24 cellular contexts compared by ENCODE assay signal in the genomic region with DNA sequence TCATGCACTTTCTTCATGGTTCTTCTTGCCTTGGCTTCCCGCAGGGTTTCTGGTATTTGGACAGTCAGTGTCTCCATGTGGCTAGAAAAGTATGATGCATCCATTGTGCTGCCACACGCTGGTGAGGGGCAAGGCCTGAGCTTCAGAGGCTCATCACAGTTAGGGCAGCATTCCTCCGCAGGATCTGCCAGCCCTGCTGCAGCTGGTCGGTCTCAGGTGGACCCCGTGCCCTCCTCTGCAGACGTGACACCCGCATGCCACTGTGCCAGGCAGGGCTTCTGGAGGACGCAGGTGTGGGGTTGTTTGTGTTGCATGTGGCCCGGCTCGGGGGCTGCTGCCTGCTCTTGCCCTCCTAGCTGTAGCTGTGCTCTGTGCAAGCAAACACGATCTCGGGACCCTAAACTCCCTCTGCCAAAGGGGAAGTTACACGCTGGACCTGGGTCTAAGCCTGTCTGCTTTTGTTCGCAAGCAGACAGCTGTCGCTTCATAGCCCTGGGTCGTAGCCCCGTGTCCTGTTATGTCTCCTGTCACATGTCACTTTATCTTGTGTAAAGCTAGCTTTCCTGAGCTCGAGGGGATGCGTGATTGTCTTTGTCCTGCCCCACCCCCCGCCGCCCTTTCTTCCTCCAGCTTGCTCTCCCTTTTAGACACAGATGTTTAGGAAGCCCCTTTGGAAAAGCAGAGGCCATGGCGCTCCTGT. TPM values are rescaled to one million over a fixed set of nuclear protein-coding genes. Genes with fewer than 3 reads are reported as not detected.
A peak's percentile ranks its signal among the peaks of the same experiment; 100 is the strongest.
DNase-seq lines count a peak whose midpoint lies in the region; ATAC-seq and TF ChIP-seq lines count a peak whose summit lies in the region.
"Had no signal": no experiment of that assay in that cellular context is flagged by ENCODE, and none has a peak within 500 bp of the region (broad histone marks: within the 10 kb centered on the region; RNA-seq: fewer than 3 reads in every experiment).

No MANE protein-coding gene starts in this region.

- POLR2A ChIA-PET in WTC11 (lab: Charles Lee) = no interaction called here

- ATAC-seq in GM23338 (no peak), esophagus mucosa (peak; percentile 26), HG03139 (IDR thresholded peaks at IDR 0.05; ENCODE audit: unreplicated experiment) (no peak), WTC11 (no peak)
- ATAC-seq: activated CD4-positive, alpha-beta T cell treated with anti-CD3 and anti-CD28 coated beads for 36 hours; activated T-cell treated with anti-CD3 and anti-CD28 coated beads, Interleukin-2, amount 50 U/mL, for 72 hours; CD8-positive, alpha-beta T cell; GM12878; left colon; mucosa of descending colon had no signal

- H3K9me3 Mint-ChIP-seq in GM23338 (no peaks in the 10 kb centered on the region), WTC11 (no peaks in the 10 kb centered on the region)
- H3K9me3 Mint-ChIP-seq: activated naive CD4-positive, alpha-beta T cell treated with anti-CD3 and anti-CD28 coated beads, Interleukin-2, amount 10 ng/mL, durations not matched to agents 7 days and 5 days; activated T-cell treated with anti-CD3 and anti-CD28 coated beads, Interleukin-2, amount 50 U/mL, for 72 hours; CD8-positive, alpha-beta T cell; dendritic cell treated with granulocyte-macrophage colony-stimulating factor and Interleukin-4, amounts not matched to agents 40 ng/mL and 50 ng/mL, for 4 days; stimulated activated naive CD8-positive, alpha-beta T cell treated with anti-CD3 and anti-CD28 coated beads, Interleukin-15, Interleukin-2, amounts not matched to agents 100 ng/mL and 50 ng/mL, for 24 hours had no signal

- TF ChIP-seq CTCF in GM23338 (conservative IDR thresholded peaks at IDR 0.05; ENCODE audit: low read depth in 2 of 2) (0 out of 4 replicates have a peak, but pooled peaks of 1 of the 2 experiments have one; percentile 1), WTC11 (IDR thresholded peaks at IDR 0.05) (no peak)

- no peak overlapping the region for H3K27ac ChIP-seq in GM23338 (ENCODE audit: low read depth)
- H3K27ac ChIP-seq: neutrophil, tibial artery had no signal

- no peaks in the 10 kb centered on the region for H3K79me2 ChIP-seq in GM23338 (replicated peaks; ENCODE audit: insufficient read depth)

- CTCF ChIA-PET in WTC11 (lab: Charles Lee) = no interaction called here

- no peak overlapping the region for H3K4me2 ChIP-seq in GM23338

- H3K4me3 Mint-ChIP-seq in GM23338 (no peak overlapping the region), WTC11 (no peak overlapping the region)
- H3K4me3 Mint-ChIP-seq: activated CD4-positive, alpha-beta T cell treated with anti-CD3 and anti-CD28 coated beads for 36 hours; activated naive CD4-positive, alpha-beta T cell treated with anti-CD3 and anti-CD28 coated beads, Interleukin-2, amount 10 ng/mL, durations not matched to agents 7 days and 5 days; CD8-positive, alpha-beta T cell; dendritic cell treated with granulocyte-macrophage colony-stimulating factor and Interleukin-4, amounts not matched to agents 40 ng/mL and 50 ng/mL, for 4 days; stimulated activated naive CD8-positive, alpha-beta T cell treated with anti-CD3 and anti-CD28 coated beads, Interleukin-15, Interleukin-2, amounts not matched to agents 100 ng/mL and 50 ng/mL, for 24 hours had no signal

- peak overlapping the region; percentile 90 for H2AFZ ChIP-seq in GM23338
- peak overlapping the region; percentile 52 for H2AFZ ChIP-seq in neuron (ENCODE audit: low read depth, low read length)

- H3K36me3 ChIP-seq in GM23338 (ENCODE audit: insufficient read depth) (no peaks in the 10 kb centered on the region), neuron (ENCODE audit: insufficient read depth, low read length) (no peaks in the 10 kb centered on the region)
- H3K36me3 ChIP-seq: neutrophil had no signal

- H3K27ac Mint-ChIP-seq in GM23338 (no peak overlapping the region), WTC11 (no peak overlapping the region)
- H3K27ac Mint-ChIP-seq: activated CD4-positive, alpha-beta T cell treated with anti-CD3 and anti-CD28 coated beads for 36 hours; activated naive CD4-positive, alpha-beta T cell treated with anti-CD3 and anti-CD28 coated beads, Interleukin-2, amount 10 ng/mL, durations not matched to agents 7 days and 5 days; activated T-cell treated with anti-CD3 and anti-CD28 coated beads, Interleukin-2, amount 50 U/mL, for 72 hours; CD8-positive, alpha-beta T cell; dendritic cell treated with granulocyte-macrophage colony-stimulating factor and Interleukin-4, amounts not matched to agents 40 ng/mL and 50 ng/mL, for 4 days; stimulated activated naive CD8-positive, alpha-beta T cell treated with anti-CD3 and anti-CD28 coated beads, Interleukin-15, Interleukin-2, amounts not matched to agents 100 ng/mL and 50 ng/mL, for 24 hours had no signal

- H3K4me1 Mint-ChIP-seq in GM23338 (peaks cover 34% of the 10 kb centered on the region), WTC11 (peaks cover 39% of the 10 kb centered on the region)

- no peaks in the 10 kb centered on the region for H3K9me3 ChIP-seq in neuron (ENCODE audit: low read length)
- H3K9me3 ChIP-seq: mucosa of descending colon, neutrophil, tibial artery had no signal

- H3K9me2 ChIP-seq in GM23338 (ENCODE audit: insufficient read depth) = no peaks in the 10 kb centered on the region

- DNase-seq in GM23338 (ENCODE audit: low spot score) = no peak
- peak; percentile 30 for DNase-seq in OCI-M1 (lab: John Stamatoyannopoulos, UW)
- DNase-seq in NOMO-1 treated with dmso at 0.1 percent for 144 hours (lab: John Stamatoyannopoulos, UW; ENCODE audit: unreplicated experiment) = no peak
- DNase-seq in activated CD4-positive, alpha-beta T cell treated with anti-CD3 and anti-CD28 coated beads, Interleukin-2, amount 50 U/mL, for 4 hours = no peak
- no peak for DNase-seq in WTC11 (ENCODE audit: low spot score)
- DNase-seq: activated CD4-positive, alpha-beta T cell treated with anti-CD3 and anti-CD28 coated beads for 36 hours; activated naive CD4-positive, alpha-beta T cell treated with anti-CD3 and anti-CD28 coated beads, Interleukin-2, amount 10 ng/mL, durations not matched to agents 7 days and 5 days; activated T-cell treated with anti-CD3 and anti-CD28 coated beads, Interleukin-2, amount 50 U/mL, for 72 hours; amygdala; CD8-positive, alpha-beta T cell; left colon; mucosa of descending colon; NCI-H2171 treated with DMSO at 0.1 percent for 48 hours; NCI-H526 treated with DMSO at 0.1 percent for 48 hours; tibial artery had no signal

- no peaks in the 10 kb centered on the region for H4K20me1 ChIP-seq in GM23338 (replicated peaks; ENCODE audit: insufficient read depth)

- H3K4me1 ChIP-seq in GM23338 (ENCODE audit: insufficient read depth) (peaks cover 15% of the 10 kb centered on the region; the same call in 1 of the 2 replicates), neuron (ENCODE audit: insufficient read depth, low read length) (peaks cover 15% of the 10 kb centered on the region)
- H3K4me1 ChIP-seq: tibial artery had no signal

- H3K27me3 ChIP-seq in GM23338 (ENCODE audit: insufficient read depth) (no peaks in the 10 kb centered on the region), neuron (ENCODE audit: insufficient read depth, low read length) (no peaks in the 10 kb centered on the region)
- H3K27me3 ChIP-seq: tibial artery had no signal

- no peak overlapping the region for H3K4me3 ChIP-seq in GM23338
- peak overlapping the region; percentile 3 for H3K4me3 ChIP-seq in neuron (ENCODE audit: low read length)
- H3K4me3 ChIP-seq: GM12878, mucosa of descending colon, tibial artery had no signal

- H3F3A ChIP-seq in GM23338 (replicated peaks; ENCODE audit: low read depth) = no peaks in the 10 kb centered on the region

- peaks cover 7% of the 10 kb centered on the region for H3K27me3 Mint-ChIP-seq in GM23338 (ENCODE audit: insufficient read depth, low read depth, poor library complexity)
- H3K27me3 Mint-ChIP-seq in WTC11 (ENCODE audit: low read depth) = no peaks in the 10 kb centered on the region

- H3K36me3 Mint-ChIP-seq in GM23338 (ENCODE audit: low read depth) (no peaks in the 10 kb centered on the region), WTC11 (no peaks in the 10 kb centered on the region)
- H3K36me3 Mint-ChIP-seq: activated naive CD4-positive, alpha-beta T cell treated with anti-CD3 and anti-CD28 coated beads, Interleukin-2, amount 10 ng/mL, durations not matched to agents 7 days and 5 days; CD8-positive, alpha-beta T cell had no signal

TF ChIP-seq in GM23338, 12 proteins besides CTCF, POLR2A, EP300 and RAD21 (continues in another document):
- TF ChIP-seq ZNF114 (CRISPR knock-in tag; IDR thresholded peaks at IDR 0.05) = no peak
- TF ChIP-seq POLR2AphosphoS5 (IDR thresholded peaks at IDR 0.05; ENCODE audit: low read depth) = no peak
- TF ChIP-seq CREB1 (CRISPR knock-in tag; IDR thresholded peaks at IDR 0.05; ENCODE audit: low read depth) = no peak
- TF ChIP-seq, protein P1, sequence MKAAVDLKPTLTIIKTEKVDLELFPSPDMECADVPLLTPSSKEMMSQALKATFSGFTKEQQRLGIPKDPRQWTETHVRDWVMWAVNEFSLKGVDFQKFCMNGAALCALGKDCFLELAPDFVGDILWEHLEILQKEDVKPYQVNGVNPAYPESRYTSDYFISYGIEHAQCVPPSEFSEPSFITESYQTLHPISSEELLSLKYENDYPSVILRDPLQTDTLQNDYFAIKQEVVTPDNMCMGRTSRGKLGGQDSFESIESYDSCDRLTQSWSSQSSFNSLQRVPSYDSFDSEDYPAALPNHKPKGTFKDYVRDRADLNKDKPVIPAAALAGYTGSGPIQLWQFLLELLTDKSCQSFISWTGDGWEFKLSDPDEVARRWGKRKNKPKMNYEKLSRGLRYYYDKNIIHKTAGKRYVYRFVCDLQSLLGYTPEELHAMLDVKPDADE (IDR thresholded peaks at IDR 0.05) = no peak
- TF ChIP-seq NANOG (IDR thresholded peaks at IDR 0.05; ENCODE audit: borderline replicate concordance) = no peak

TF ChIP-seq in WTC11, 78 proteins besides CTCF, POLR2A, EP300 and RAD21 (continues in another document):
- TF ChIP-seq GRHL2 (CRISPR knock-in tag; IDR thresholded peaks at IDR 0.05; ENCODE audit: insufficient replicate concordance, severe bottlenecking) = no peak
- TF ChIP-seq, protein P2, sequence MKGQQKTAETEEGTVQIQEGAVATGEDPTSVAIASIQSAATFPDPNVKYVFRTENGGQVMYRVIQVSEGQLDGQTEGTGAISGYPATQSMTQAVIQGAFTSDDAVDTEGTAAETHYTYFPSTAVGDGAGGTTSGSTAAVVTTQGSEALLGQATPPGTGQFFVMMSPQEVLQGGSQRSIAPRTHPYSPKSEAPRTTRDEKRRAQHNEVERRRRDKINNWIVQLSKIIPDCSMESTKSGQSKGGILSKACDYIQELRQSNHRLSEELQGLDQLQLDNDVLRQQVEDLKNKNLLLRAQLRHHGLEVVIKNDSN (CRISPR knock-in tag; IDR thresholded peaks at IDR 0.05) = no peak
- TF ChIP-seq, protein P3, sequence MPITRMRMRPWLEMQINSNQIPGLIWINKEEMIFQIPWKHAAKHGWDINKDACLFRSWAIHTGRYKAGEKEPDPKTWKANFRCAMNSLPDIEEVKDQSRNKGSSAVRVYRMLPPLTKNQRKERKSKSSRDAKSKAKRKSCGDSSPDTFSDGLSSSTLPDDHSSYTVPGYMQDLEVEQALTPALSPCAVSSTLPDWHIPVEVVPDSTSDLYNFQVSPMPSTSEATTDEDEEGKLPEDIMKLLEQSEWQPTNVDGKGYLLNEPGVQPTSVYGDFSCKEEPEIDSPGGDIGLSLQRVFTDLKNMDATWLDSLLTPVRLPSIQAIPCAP (CRISPR knock-in tag; IDR thresholded peaks at IDR 0.05) = no peak

RNA-seq across cellular contexts. Expression of gene SLC7A9, which starts 45.3 kb away (rescaled TPM):
- total RNA-seq in GM23338 (2014; rRNA removed; shearing (Covaris generic)) = not detected in 2 replicates
- 0.19 and 0.21 TPM in 2 replicates for polyA plus RNA-seq in GM23338 (2016; fragmentation: Nextera tagmentation; extraction: Ambion mirVana)
- 0.08 TPM for total RNA-seq in esophagus mucosa
- 0.11 to 0.27 TPM (median 0.16 TPM) in 3 replicates for total RNA-seq in WTC11 (2021)
- total RNA-seq: CD8-positive, alpha-beta T cell; endothelial cell of umbilical vein; HT1080 had no signal
- polyA plus RNA-seq: GM12878 had no signal
